ENCODE assay signal across 8 cellular contexts in genomic region chr5:178153530-178154340, GRCh38. TPM values are rescaled to one million over a fixed set of nuclear protein-coding genes. Genes with fewer than 3 reads are reported as not detected.
DNase-seq lines count a peak whose midpoint lies in the region; ATAC-seq, FAIRE-seq and TF ChIP-seq lines count a peak whose summit lies in the region.

TSS of gene NHP2 (minus strand) at chr5:178153885. CDS start at chr5:178153817, 68 bp downstream.

- H3K9me3 ChIP-seq in WERI-Rb-1 (ENCODE audit: severe bottlenecking), result no peaks in the 10 kb centered on the region
- H3K9me3 ChIP-seq in small intestine (ENCODE audit: control insufficient read depth, low read depth), result no peaks in the 10 kb centered on the region

- H3K27ac ChIP-seq in WERI-Rb-1, result peak within 1 kb of the TSS; percentile 53
- peak within 1 kb of the TSS; percentile 46 to 50 for H3K27ac ChIP-seq in small intestine (ENCODE audit: low read depth in 1 of 2, low read length in 1 of 2)

- H3K27me3 ChIP-seq in WERI-Rb-1 (ENCODE audit: insufficient read depth, low read depth, severe bottlenecking), result no peaks in the 10 kb centered on the region
- no peaks in the 10 kb centered on the region for H3K27me3 ChIP-seq in bronchial epithelial cell (ENCODE audit: control insufficient read depth, insufficient read depth, low read length)
- H3K27me3 ChIP-seq in small intestine (ENCODE audit: control insufficient read depth in 2 of 2, insufficient read depth in 2 of 2, low read length in 2 of 2), result no peaks in the 10 kb centered on the region

- in situ Hi-C loops in ACHN (cut with HindIII; ENCODE audit: low pct_ligation_motif_present, low pct_unique_long_range_greater_than_20kb, low sequenced_read_pairs), result no loop called here

- H3K4me1 ChIP-seq in small intestine (ENCODE audit: control insufficient read depth in 2 of 2, insufficient read depth in 1 of 2, low read depth in 1 of 2, low read length in 1 of 2), result peaks cover 0 to 10% of the 10 kb centered on the region in 2 donors

- DNase-seq in ACHN (peak; percentile 97), NCI-H2227 (lab: John Stamatoyannopoulos, UW; ENCODE audit: unreplicated experiment) (peak; percentile 97), WERI-Rb-1 (peak; percentile 94), bronchial epithelial cell (ENCODE audit: low read depth) (peak; percentile 96), iPS-NIHi11 (ENCODE audit: low spot score) (peak; percentile 96), small intestine (peak; percentile 99)

- WGBS in small intestine, 3 donors, result 1 to 2% (median 2%) methylated on average over 65 to 68 of the region's 68 CpGs

- ATAC-seq in GM18873 (IDR thresholded peaks at IDR 0.05; ENCODE audit: low FRiP score, unreplicated experiment) (peak; percentile 97), HG03139 (IDR thresholded peaks at IDR 0.05; ENCODE audit: unreplicated experiment) (peak; percentile 99)

- H3K4me3 ChIP-seq in WERI-Rb-1 (ENCODE audit: low read depth, low read length), result peak within 1 kb of the TSS; percentile 72
- peak within 1 kb of the TSS; percentile 73 for H3K4me3 ChIP-seq in bronchial epithelial cell (ENCODE audit: low read depth, low read length)
- H3K4me3 ChIP-seq in small intestine (ENCODE audit: low read depth in 1 of 2, low read length in 2 of 2), result peak within 1 kb of the TSS; percentile 75 to 76

- TF ChIP-seq CTCF in WERI-Rb-1 (IDR thresholded peaks at IDR 0.05; ENCODE audit: low read depth, low read length) (no peak), bronchial epithelial cell (IDR thresholded peaks at IDR 0.05; ENCODE audit: insufficient read depth, low read length, severe bottlenecking) (no peak)

- peak; percentile 32 for FAIRE-seq in bronchial epithelial cell (lab: Jason Lieb, UNC)
- FAIRE-seq in small intestine (lab: Jason Lieb, UNC), result peak; percentile 62

- peaks cover 8% of the 10 kb centered on the region for H3K36me3 ChIP-seq in WERI-Rb-1
- peaks cover 13% of the 10 kb centered on the region for H3K36me3 ChIP-seq in bronchial epithelial cell (ENCODE audit: control insufficient read depth, insufficient read depth, low read length)
- peaks cover 3 to 6% of the 10 kb centered on the region in 2 donors for H3K36me3 ChIP-seq in small intestine (ENCODE audit: control insufficient read depth in 2 of 2, insufficient read depth in 2 of 2, low read length in 2 of 2)

RNA-seq across cellular contexts. Expression of gene NHP2, which starts in this region (rescaled TPM):
- total RNA-seq in bronchial epithelial cell, result 133 and 161 TPM in 2 replicates
- 100 to 1,000 TPM in 1 of 3 donors, 10 to 100 TPM in 2; 46.5 to 243 (median 82.1) TPM for polyA plus RNA-seq in small intestine

Comparison
In these comparisons a context has a peak if more than half of its experiments do, and no peak if none do; other contexts are left out.
1. Peak in every context shown above with its lines: DNase-seq, ATAC-seq, H3K4me3 ChIP-seq and H3K27ac ChIP-seq.